ENCODE assay signal across 8 cellular contexts in the genomic region with DNA sequence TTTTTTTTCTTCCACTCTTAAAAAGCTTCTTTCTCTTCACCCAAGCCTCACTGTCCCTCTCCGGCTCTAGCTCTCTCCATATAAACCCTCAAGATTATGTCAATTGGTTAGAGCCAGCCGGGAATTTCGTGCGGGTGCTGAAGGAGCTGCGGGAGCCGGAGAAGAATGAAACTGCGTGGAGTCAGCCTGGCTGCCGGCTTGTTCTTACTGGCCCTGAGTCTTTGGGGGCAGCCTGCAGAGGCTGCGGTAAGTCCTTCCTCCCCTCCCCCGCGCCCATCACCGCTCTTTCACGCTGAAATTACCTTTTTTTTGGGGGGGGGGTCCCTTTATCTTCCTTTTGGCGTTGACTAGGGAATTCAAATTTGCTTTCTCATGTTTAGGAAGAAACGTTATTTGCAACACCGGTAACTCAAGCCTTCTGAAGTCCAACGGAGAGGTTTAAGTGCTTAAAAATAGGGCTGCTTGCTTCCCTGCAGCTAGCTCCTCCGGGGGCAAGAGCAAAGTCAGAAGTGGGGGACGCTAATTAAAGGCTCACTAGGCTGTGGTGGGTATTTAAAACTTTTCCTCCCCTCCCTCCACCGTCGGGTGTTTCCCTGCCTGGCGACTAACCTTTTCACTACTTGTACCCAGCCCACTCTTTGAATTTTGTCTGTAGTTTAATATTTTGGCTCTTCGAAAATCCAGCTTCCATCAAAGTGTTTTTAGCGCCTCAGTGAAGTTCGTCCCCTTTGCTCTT. TPM values are rescaled to one million over a fixed set of nuclear protein-coding genes. Genes with fewer than 3 reads are reported as not detected.
DNase-seq lines count a peak whose midpoint lies in the region; ATAC-seq and TF ChIP-seq lines count a peak whose summit lies in the region.

No MANE protein-coding gene starts in this region.

- H3K36me3 ChIP-seq in body of pancreas (replicated peaks in 1 of 2; ENCODE audit: insufficient read depth in 1 of 2, low read depth in 2 of 2): no peaks in the 10 kb centered on the region
- H3K36me3 ChIP-seq in upper lobe of left lung: no peaks in the 10 kb centered on the region

- H3K4me3 ChIP-seq in body of pancreas (no peak overlapping the region), upper lobe of left lung (peak overlapping the region; percentile 13 to 53 (median 45))

- no peak for TF ChIP-seq EP300 in upper lobe of left lung (IDR thresholded peaks at IDR 0.05)

- H3K27me3 ChIP-seq in body of pancreas (no peaks in the 10 kb centered on the region), upper lobe of left lung (no peaks in the 10 kb centered on the region)

- no peak for DNase-seq in activated T-cell treated with anti-CD3 and anti-CD28 coated beads, Interleukin-2, amount 50 U/mL, for 24 hours
- DNase-seq in activated T-cell treated with anti-CD3 and anti-CD28 coated beads for 4 hours (no peak), body of pancreas (peak in 3 of 4 donors; percentile 1 to 19 (median 9)), left kidney (ENCODE audit: low read depth, low spot score) (peak; percentile 61), upper lobe of left lung (no peak), hippocampal formation (lab: John Stamatoyannopoulos, UW) (no peak), NCI-H2227 treated with DMSO at 0.1 percent for 48 hours (lab: John Stamatoyannopoulos, UW) (no peak), G401 (ENCODE audit: low spot score) (no peak)

- H3K4me1 ChIP-seq in body of pancreas (no peaks in the 10 kb centered on the region), upper lobe of left lung (no peaks in the 10 kb centered on the region)

- no peaks in the 10 kb centered on the region for H3K9me3 Mint-ChIP-seq in activated T-cell treated with anti-CD3 and anti-CD28 coated beads, Interleukin-2, amount 50 U/mL, for 24 hours

- H3K27ac ChIP-seq in body of pancreas: no peak overlapping the region
- peak overlapping the region in 3 of 4 donors; percentile 30 to 59 (median 39) for H3K27ac ChIP-seq in upper lobe of left lung

- H3K36me3 Mint-ChIP-seq in activated T-cell treated with anti-CD3 and anti-CD28 coated beads, Interleukin-2, amount 50 U/mL, for 24 hours (ENCODE audit: low read depth): no peaks in the 10 kb centered on the region

- peaks cover 6% of the 10 kb centered on the region for H3K4me1 Mint-ChIP-seq in activated T-cell treated with anti-CD3 and anti-CD28 coated beads, Interleukin-2, amount 50 U/mL, for 24 hours (ENCODE audit: low read depth)

- H3K4me3 Mint-ChIP-seq in activated T-cell treated with anti-CD3 and anti-CD28 coated beads, Interleukin-2, amount 50 U/mL, for 24 hours: peak overlapping the region; percentile 54

- no peak for TF ChIP-seq POLR2A in body of pancreas (IDR thresholded peaks at IDR 0.05)
- no peak for TF ChIP-seq POLR2A in upper lobe of left lung (IDR thresholded peaks at IDR 0.05)

- in situ Hi-C loops in G401 (cut with HindIII; ENCODE audit: low sequenced_read_pairs): no loop called here

- intact Hi-C loops in body of pancreas (cut with DNase I): no loop called here

- H3K9me3 ChIP-seq in body of pancreas (no peaks in the 10 kb centered on the region), upper lobe of left lung (no peaks in the 10 kb centered on the region)

- H3K27ac Mint-ChIP-seq in activated T-cell treated with anti-CD3 and anti-CD28 coated beads, Interleukin-2, amount 50 U/mL, for 24 hours: no peak overlapping the region

- H3K27me3 Mint-ChIP-seq in activated T-cell treated with anti-CD3 and anti-CD28 coated beads, Interleukin-2, amount 50 U/mL, for 24 hours: peaks cover 72% of the 10 kb centered on the region

- WGBS in body of pancreas, 2 donors: 3% methylated on average over 19 to 25 of the region's 25 CpGs
- WGBS in upper lobe of left lung, 2 donors: 7 to 15% methylated on average over 14 to 25 of the region's 25 CpGs

- TF ChIP-seq CTCF in body of pancreas (IDR thresholded peaks at IDR 0.05): no peak
- TF ChIP-seq CTCF in upper lobe of left lung (IDR thresholded peaks at IDR 0.05): no peak

- ATAC-seq in body of pancreas: peak; percentile 24
- ATAC-seq in upper lobe of left lung (ENCODE audit: low FRiP score in 2 of 2): no peak

RNA-seq across cellular contexts. Expression of gene COL4A5, which starts 0.5 kb away (rescaled TPM):
- 10 to 100 TPM in 1 of 2 donors, 1 to 10 TPM in 1; 2.3 to 32.0 TPM for total RNA-seq in body of pancreas
- total RNA-seq in upper lobe of left lung: 10 to 100 TPM; 13.8 to 96.4 (median 37.1) TPM
- total RNA-seq in G401 (2014; rRNA removed; shearing (Covaris generic)): 0.24 and 3.7 TPM in 2 replicates

RNA-seq across cellular contexts. Expression of gene COL4A6, which starts 1.9 kb away (rescaled TPM):
- total RNA-seq in body of pancreas: under 1 TPM; under 0.01 to 0.52 TPM
- total RNA-seq in upper lobe of left lung: 1 to 10 TPM in 5 of 6 donors, under 1 TPM in 1; 0.52 to 3.8 (median 2.2) TPM
- total RNA-seq in G401 (2014; rRNA removed; shearing (Covaris generic)): not detected in 2 replicates

Comparison
In these comparisons a context has a peak if more than half of its experiments do, and no peak if none do; other contexts are left out.
1. DNase-seq: peak in body of pancreas (3 of 4) and left kidney (single experiment); none in activated T-cell treated with anti-CD3 and anti-CD28 coated beads, Interleukin-2, amount 50 U/mL, for 24 hours (single experiment), activated T-cell treated with anti-CD3 and anti-CD28 coated beads for 4 hours (single experiment), upper lobe of left lung (0 of 2), hippocampal formation (0 of 2), NCI-H2227 treated with DMSO at 0.1 percent for 48 hours (single experiment) and G401 (single experiment).
2. H3K27ac ChIP-seq: peak in upper lobe of left lung (3 of 4); none in body of pancreas (0 of 4).
3. H3K4me3 ChIP-seq: peak in upper lobe of left lung (4 of 4); none in body of pancreas (0 of 2).